ENCODE assay signal across 8 cellular contexts in genomic region chr19:29662278-29662603, GRCh38. TPM values are rescaled to one million over a fixed set of nuclear protein-coding genes. Genes with fewer than 3 reads are reported as not detected.
DNase-seq lines count a peak whose midpoint lies in the region; ATAC-seq and TF ChIP-seq lines count a peak whose summit lies in the region.

No MANE protein-coding gene starts in this region.

- H3K4me1 Mint-ChIP-seq in CD4-positive, alpha-beta T cell (ENCODE audit: low read depth), result peaks cover 49% of the 10 kb centered on the region
- H3K4me1 Mint-ChIP-seq in activated naive CD8-positive, alpha-beta T cell (ENCODE audit: low read depth), result peaks cover 49% of the 10 kb centered on the region
- H3K4me1 Mint-ChIP-seq in WTC11, result peaks cover 16% of the 10 kb centered on the region

- H3K79me1 ChIP-seq in mesendoderm (ENCODE audit: low read length), result no peaks in the 10 kb centered on the region

- no peak overlapping the region for H2BK5ac ChIP-seq in mesendoderm (ENCODE audit: low read length)

- H3K23ac ChIP-seq in mesendoderm (ENCODE audit: low read length), result no peak overlapping the region

- TF ChIP-seq POLR2A in heart left ventricle (IDR thresholded peaks at IDR 0.05), result no peak

- no peaks in the 10 kb centered on the region for H3K79me2 ChIP-seq in mesendoderm (ENCODE audit: control insufficient read depth, insufficient read depth, low read length)

- H3K9me3 ChIP-seq in CD4-positive, alpha-beta T cell (ENCODE audit: control insufficient read depth, low read length), result no peaks in the 10 kb centered on the region
- H3K9me3 ChIP-seq in heart left ventricle, result no peaks in the 10 kb centered on the region

- no peak overlapping the region for H2BK120ac ChIP-seq in mesendoderm (ENCODE audit: low read depth, low read length)

- no peak overlapping the region for H3K18ac ChIP-seq in mesendoderm (ENCODE audit: low read length)

- no peaks in the 10 kb centered on the region for H3K9me3 Mint-ChIP-seq in CD4-positive, alpha-beta T cell
- no peaks in the 10 kb centered on the region for H3K9me3 Mint-ChIP-seq in activated naive CD8-positive, alpha-beta T cell (ENCODE audit: low read depth)
- H3K9me3 Mint-ChIP-seq in WTC11, result no peaks in the 10 kb centered on the region

- H2AK5ac ChIP-seq in mesendoderm (ENCODE audit: low read length), result no peak overlapping the region

- no peak for DNase-seq in CD4-positive, alpha-beta T cell
- DNase-seq in heart left ventricle (no peak), WTC11 (ENCODE audit: low spot score) (no peak), mesendoderm (no peak)
- DNase-seq in stimulated activated CD4-positive, alpha-beta T cell treated with anti-CD3 and anti-CD28 coated beads, Interleukin-1b, Interleukin-23, amount 100 ng/mL, for 48 hours, result no peak

- H3K4me2 ChIP-seq in mesendoderm (ENCODE audit: low read length), result no peak overlapping the region

- ATAC-seq in CD4-positive, alpha-beta T cell (ENCODE audit: poor library complexity), result no peak
- ATAC-seq in heart left ventricle, result peak in 3 of 4 donors; percentile 0 to 8 (median 0)
- ATAC-seq in WTC11, result no peak
- no peak for ATAC-seq in GM19397 (IDR thresholded peaks at IDR 0.05; ENCODE audit: unreplicated experiment)

- H3K4me3 Mint-ChIP-seq in CD4-positive, alpha-beta T cell, result peak overlapping the region; percentile 83
- H3K4me3 Mint-ChIP-seq in activated naive CD8-positive, alpha-beta T cell, result peak overlapping the region; percentile 58
- no peak overlapping the region for H3K4me3 Mint-ChIP-seq in WTC11

- POLR2A ChIA-PET in CD4-positive, alpha-beta T cell (lab: Charles Lee), result interaction anchor here (2.2 to 5.5 kb wide), 4 partner anchors 10 to 56 kb away, joined by 9 to 32 read pairs (median 18); partner anchors contain the start of genes C19orf12 and POP4
- POLR2A ChIA-PET in WTC11 (lab: Charles Lee), result no interaction called here

- no peak overlapping the region for H4K5ac ChIP-seq in mesendoderm (ENCODE audit: low read length)

- 4 to 7% (median 6%) methylated on average over 1 of the region's 1 CpG for WGBS in heart left ventricle, 4 donors
- WGBS in mesendoderm (ENCODE audit: extremely low coverage, insufficient coverage, low lambda C conversion rate), result no CpG with 5 or more reads among the region's 1 CpG

- H3K27ac ChIP-seq in CD4-positive, alpha-beta T cell (ENCODE audit: low read depth, low read length), result no peak overlapping the region
- H3K27ac ChIP-seq in heart left ventricle, result peak overlapping the region; percentile 84 to 96 (median 90)
- H3K27ac ChIP-seq in rectal smooth muscle tissue (ENCODE audit: low read depth, low read length), result peak overlapping the region; percentile 84
- no peak overlapping the region for H3K27ac ChIP-seq in mesendoderm (ENCODE audit: low read depth, low read length)

- H3K27me3 ChIP-seq in CD4-positive, alpha-beta T cell (ENCODE audit: control insufficient read depth, insufficient read depth, low read length), result no peaks in the 10 kb centered on the region
- H3K27me3 ChIP-seq in heart left ventricle, result no peaks in the 10 kb centered on the region
- no peaks in the 10 kb centered on the region for H3K27me3 ChIP-seq in rectal smooth muscle tissue (ENCODE audit: control insufficient read depth, insufficient read depth, low read length)
- H3K27me3 ChIP-seq in mesendoderm (ENCODE audit: insufficient read depth, low read length, poor library complexity), result no peaks in the 10 kb centered on the region

- CTCF ChIA-PET in CD4-positive, alpha-beta T cell (lab: Charles Lee), result interaction anchor here (1.3 to 3.3 kb wide), 7 partner anchors 9 to 54 kb away, joined by 3 to 13 read pairs (median 4); no protein-coding TSS in a partner anchor
- CTCF ChIA-PET in WTC11 (lab: Charles Lee), result interaction anchor here (0.8 to 1.1 kb wide), 4 partner anchors 9 to 212 kb away, joined by 3 to 4 read pairs (median 4); no protein-coding TSS in a partner anchor

- peak overlapping the region; percentile 92 for H3K27ac Mint-ChIP-seq in CD4-positive, alpha-beta T cell
- peak overlapping the region; percentile 68 for H3K27ac Mint-ChIP-seq in activated naive CD8-positive, alpha-beta T cell
- no peak overlapping the region for H3K27ac Mint-ChIP-seq in WTC11

- H3K36me3 ChIP-seq in heart left ventricle (no peaks in the 10 kb centered on the region), rectal smooth muscle tissue (ENCODE audit: control insufficient read depth, insufficient read depth, low read length) (no peaks in the 10 kb centered on the region), mesendoderm (ENCODE audit: control insufficient read depth, insufficient read depth, low read length) (no peaks in the 10 kb centered on the region)

- H3K9ac ChIP-seq in rectal smooth muscle tissue (ENCODE audit: low read length) (no peak overlapping the region), mesendoderm (ENCODE audit: low read length) (no peak overlapping the region)

- H4K8ac ChIP-seq in mesendoderm (ENCODE audit: low read depth, low read length), result no peak overlapping the region

- H2BK15ac ChIP-seq in mesendoderm (replicated peaks; ENCODE audit: low read depth), result no peak overlapping the region

- TF ChIP-seq CTCF in CD4-positive, alpha-beta T cell (IDR thresholded peaks at IDR 0.05), result no peak
- TF ChIP-seq CTCF in heart left ventricle (IDR thresholded peaks at IDR 0.05) (no peak), WTC11 (IDR thresholded peaks at IDR 0.05) (no peak)

- H3K4ac ChIP-seq in mesendoderm (ENCODE audit: low read depth, low read length), result no peak overlapping the region

- H3K4me1 ChIP-seq in heart left ventricle (peaks cover 4 to 50% (median 36%) of the 10 kb centered on the region in 12 donors), rectal smooth muscle tissue (ENCODE audit: control insufficient read depth, insufficient read depth, low read length) (peaks cover 24% of the 10 kb centered on the region), mesendoderm (ENCODE audit: control insufficient read depth, low read depth, low read length) (peaks cover 7% of the 10 kb centered on the region)

- intact Hi-C loops in CD4-positive, alpha-beta T cell (cut with DNase I, micrococcal nuclease), result loop anchor here in 1 of 2 experiments (10.0 kb wide), 1 partner anchor 1867 kb away; no protein-coding TSS in a partner anchor
- intact Hi-C loops in heart left ventricle (cut with DNase I), result loop anchor here in 7 of 10 donors (5.0 to 10.0 kb wide), 5 partner anchors 50 to 57 kb away; partner anchors contain the start of genes C19orf12 (in 3 of the 7) and POP4 (in 2 of the 7)

- peak overlapping the region in 6 of 12 donors; percentile 3 to 29 (median 17) for H3K4me3 ChIP-seq in heart left ventricle
- peak overlapping the region; percentile 5 for H3K4me3 ChIP-seq in rectal smooth muscle tissue (ENCODE audit: low read length)
- no peak overlapping the region for H3K4me3 ChIP-seq in mesendoderm (ENCODE audit: low read length)

- H3K27me3 Mint-ChIP-seq in CD4-positive, alpha-beta T cell, result no peaks in the 10 kb centered on the region
- H3K27me3 Mint-ChIP-seq in activated naive CD8-positive, alpha-beta T cell, result no peaks in the 10 kb centered on the region
- no peaks in the 10 kb centered on the region for H3K27me3 Mint-ChIP-seq in WTC11 (ENCODE audit: low read depth)

- no peak overlapping the region for H3K56ac ChIP-seq in mesendoderm (ENCODE audit: low read length)

- H3K36me3 Mint-ChIP-seq in CD4-positive, alpha-beta T cell (ENCODE audit: low read depth), result peaks cover 10% of the 10 kb centered on the region
- no peaks in the 10 kb centered on the region for H3K36me3 Mint-ChIP-seq in activated naive CD8-positive, alpha-beta T cell
- H3K36me3 Mint-ChIP-seq in WTC11, result no peaks in the 10 kb centered on the region

TF ChIP-seq in WTC11, 78 proteins besides CTCF, POLR2A, EP300 and RAD21 (continues in another document):
- no peak for TF ChIP-seq ZNF423 (CRISPR knock-in tag; IDR thresholded peaks at IDR 0.05)
- TF ChIP-seq, protein P1, sequence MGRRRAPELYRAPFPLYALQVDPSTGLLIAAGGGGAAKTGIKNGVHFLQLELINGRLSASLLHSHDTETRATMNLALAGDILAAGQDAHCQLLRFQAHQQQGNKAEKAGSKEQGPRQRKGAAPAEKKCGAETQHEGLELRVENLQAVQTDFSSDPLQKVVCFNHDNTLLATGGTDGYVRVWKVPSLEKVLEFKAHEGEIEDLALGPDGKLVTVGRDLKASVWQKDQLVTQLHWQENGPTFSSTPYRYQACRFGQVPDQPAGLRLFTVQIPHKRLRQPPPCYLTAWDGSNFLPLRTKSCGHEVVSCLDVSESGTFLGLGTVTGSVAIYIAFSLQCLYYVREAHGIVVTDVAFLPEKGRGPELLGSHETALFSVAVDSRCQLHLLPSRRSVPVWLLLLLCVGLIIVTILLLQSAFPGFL (CRISPR knock-in tag; IDR thresholded peaks at IDR 0.05; ENCODE audit: borderline replicate concordance), result no peak
- no peak for TF ChIP-seq FOXK1 (CRISPR knock-in tag; IDR thresholded peaks at IDR 0.05)
- no peak for TF ChIP-seq JAZF1 (CRISPR knock-in tag; IDR thresholded peaks at IDR 0.05)

RNA-seq across cellular contexts. Expression of gene PLEKHF1, which starts 3.0 kb away (rescaled TPM):
- 10 to 100 TPM; 37.5 to 41.0 TPM for total RNA-seq in CD4-positive, alpha-beta T cell
- total RNA-seq in heart left ventricle (10 to 100 TPM in 8 of 9 donors, 1 to 10 TPM in 1; 7.8 to 46.1 (median 17.5) TPM), WTC11 (2021) (10.8 to 17.9 TPM (median 14.0 TPM) in 3 replicates)
- 10 to 100 TPM; 38.6 to 42.0 TPM for polyA plus RNA-seq in heart left ventricle
- polyA plus RNA-seq in mesendoderm (2013, experiment 1 of 2), result 3.0 TPM
- polyA plus RNA-seq in mesendoderm (2013, experiment 2 of 2), result 3.7 TPM

RNA-seq across cellular contexts. Expression of gene C19orf12, which starts 52.8 kb away (rescaled TPM):
- total RNA-seq in CD4-positive, alpha-beta T cell, result 1 to 10 TPM; 7.7 TPM
- total RNA-seq in heart left ventricle (10 to 100 TPM; 35.7 to 80.3 (median 49.2) TPM), WTC11 (2021) (15.5 to 19.0 TPM (median 17.2 TPM) in 3 replicates)
- 10 to 100 TPM; 34.0 to 47.1 TPM for polyA plus RNA-seq in heart left ventricle
- 10.9 TPM for polyA plus RNA-seq in mesendoderm (2013, experiment 1 of 2)
- 10.9 TPM for polyA plus RNA-seq in mesendoderm (2013, experiment 2 of 2)

RNA-seq across cellular contexts. Expression of gene POP4, which starts 56.2 kb away (rescaled TPM):
- 10 to 100 TPM; 40.5 to 42.0 TPM for total RNA-seq in CD4-positive, alpha-beta T cell
- total RNA-seq in heart left ventricle, result 10 to 100 TPM; 41.2 to 69.3 (median 51.1) TPM
- polyA plus RNA-seq in heart left ventricle, result 100 to 1,000 TPM in 1 of 2 donors, 10 to 100 TPM in 1; 55.1 to 157 TPM
- total RNA-seq in WTC11 (2021), result 45.1 to 52.9 TPM (median 46.7 TPM) in 3 replicates
- 64.2 TPM for polyA plus RNA-seq in mesendoderm (2013, experiment 1 of 2)
- polyA plus RNA-seq in mesendoderm (2013, experiment 2 of 2), result 63.7 TPM

Comparison
In these comparisons a context has a peak if more than half of its experiments do, and no peak if none do; other contexts are left out.
1. ATAC-seq: peak in heart left ventricle (3 of 4); none in CD4-positive, alpha-beta T cell (single experiment), WTC11 (single experiment) and GM19397 (single experiment).
2. H3K27ac ChIP-seq: peak in heart left ventricle (12 of 12) and rectal smooth muscle tissue (single experiment); none in CD4-positive, alpha-beta T cell (single experiment) and mesendoderm (single experiment).